Comparison of ENCODE assay signal across 2 cellular contexts in the genomic region with DNA sequence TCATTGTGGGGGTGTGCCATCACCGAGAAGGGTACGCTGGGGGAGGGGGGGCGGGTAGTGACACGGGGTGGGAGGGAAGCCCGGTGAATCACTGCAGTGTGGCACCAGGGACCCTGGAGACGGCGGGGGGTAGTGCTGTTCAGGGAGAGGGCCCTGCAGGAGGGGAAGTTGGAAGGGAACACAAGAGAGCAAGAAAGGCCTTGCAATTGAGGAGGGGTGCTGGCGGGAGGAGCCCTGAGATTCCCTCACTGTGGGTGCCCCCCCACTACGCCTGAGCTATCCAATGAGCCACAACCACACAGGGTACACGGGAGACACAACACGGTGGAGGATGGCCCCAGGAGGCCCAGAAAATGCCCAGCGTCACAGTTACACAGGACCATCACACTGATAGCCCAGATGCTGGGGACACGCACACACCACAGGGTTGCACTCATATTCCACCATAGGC.
TF ChIP-seq lines count a peak whose summit lies in the region.

No MANE protein-coding gene starts in this region.

TF ChIP-seq in SK-N-SH, 30 proteins besides CTCF, POLR2A, EP300 and RAD21 (continued from another document):
- TF ChIP-seq, protein P1, sequence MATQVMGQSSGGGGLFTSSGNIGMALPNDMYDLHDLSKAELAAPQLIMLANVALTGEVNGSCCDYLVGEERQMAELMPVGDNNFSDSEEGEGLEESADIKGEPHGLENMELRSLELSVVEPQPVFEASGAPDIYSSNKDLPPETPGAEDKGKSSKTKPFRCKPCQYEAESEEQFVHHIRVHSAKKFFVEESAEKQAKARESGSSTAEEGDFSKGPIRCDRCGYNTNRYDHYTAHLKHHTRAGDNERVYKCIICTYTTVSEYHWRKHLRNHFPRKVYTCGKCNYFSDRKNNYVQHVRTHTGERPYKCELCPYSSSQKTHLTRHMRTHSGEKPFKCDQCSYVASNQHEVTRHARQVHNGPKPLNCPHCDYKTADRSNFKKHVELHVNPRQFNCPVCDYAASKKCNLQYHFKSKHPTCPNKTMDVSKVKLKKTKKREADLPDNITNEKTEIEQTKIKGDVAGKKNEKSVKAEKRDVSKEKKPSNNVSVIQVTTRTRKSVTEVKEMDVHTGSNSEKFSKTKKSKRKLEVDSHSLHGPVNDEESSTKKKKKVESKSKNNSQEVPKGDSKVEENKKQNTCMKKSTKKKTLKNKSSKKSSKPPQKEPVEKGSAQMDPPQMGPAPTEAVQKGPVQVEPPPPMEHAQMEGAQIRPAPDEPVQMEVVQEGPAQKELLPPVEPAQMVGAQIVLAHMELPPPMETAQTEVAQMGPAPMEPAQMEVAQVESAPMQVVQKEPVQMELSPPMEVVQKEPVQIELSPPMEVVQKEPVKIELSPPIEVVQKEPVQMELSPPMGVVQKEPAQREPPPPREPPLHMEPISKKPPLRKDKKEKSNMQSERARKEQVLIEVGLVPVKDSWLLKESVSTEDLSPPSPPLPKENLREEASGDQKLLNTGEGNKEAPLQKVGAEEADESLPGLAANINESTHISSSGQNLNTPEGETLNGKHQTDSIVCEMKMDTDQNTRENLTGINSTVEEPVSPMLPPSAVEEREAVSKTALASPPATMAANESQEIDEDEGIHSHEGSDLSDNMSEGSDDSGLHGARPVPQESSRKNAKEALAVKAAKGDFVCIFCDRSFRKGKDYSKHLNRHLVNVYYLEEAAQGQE (IDR thresholded peaks at IDR 0.05; ENCODE audit: low read depth, low read length): no peak
- TF ChIP-seq NFIC (IDR thresholded peaks at IDR 0.05; ENCODE audit: borderline replicate concordance): no peak

TF ChIP-seq in SK-N-SH treated with all-trans-retinoic acid at 6 μM for 48 hours, 23 proteins besides CTCF, POLR2A, EP300 and RAD21 (continued from another document):
- TF ChIP-seq, protein P2, sequence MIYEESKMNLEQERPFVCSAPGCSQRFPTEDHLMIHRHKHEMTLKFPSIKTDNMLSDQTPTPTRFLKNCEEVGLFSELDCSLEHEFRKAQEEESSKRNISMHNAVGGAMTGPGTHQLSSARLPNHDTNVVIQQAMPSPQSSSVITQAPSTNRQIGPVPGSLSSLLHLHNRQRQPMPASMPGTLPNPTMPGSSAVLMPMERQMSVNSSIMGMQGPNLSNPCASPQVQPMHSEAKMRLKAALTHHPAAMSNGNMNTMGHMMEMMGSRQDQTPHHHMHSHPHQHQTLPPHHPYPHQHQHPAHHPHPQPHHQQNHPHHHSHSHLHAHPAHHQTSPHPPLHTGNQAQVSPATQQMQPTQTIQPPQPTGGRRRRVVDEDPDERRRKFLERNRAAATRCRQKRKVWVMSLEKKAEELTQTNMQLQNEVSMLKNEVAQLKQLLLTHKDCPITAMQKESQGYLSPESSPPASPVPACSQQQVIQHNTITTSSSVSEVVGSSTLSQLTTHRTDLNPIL (CRISPR knock-in tag; IDR thresholded peaks at IDR 0.05; ENCODE audit: low read depth): no peak
- TF ChIP-seq RARB (CRISPR knock-in tag; IDR thresholded peaks at IDR 0.05) (no peak), PPARA (CRISPR knock-in tag; IDR thresholded peaks at IDR 0.05; ENCODE audit: borderline replicate concordance) (no peak), TOX (CRISPR knock-in tag; IDR thresholded peaks at IDR 0.05; ENCODE audit: borderline replicate concordance) (no peak), SNAI2 (CRISPR knock-in tag; IDR thresholded peaks at IDR 0.05) (no peak)
- TF ChIP-seq, protein P3, sequence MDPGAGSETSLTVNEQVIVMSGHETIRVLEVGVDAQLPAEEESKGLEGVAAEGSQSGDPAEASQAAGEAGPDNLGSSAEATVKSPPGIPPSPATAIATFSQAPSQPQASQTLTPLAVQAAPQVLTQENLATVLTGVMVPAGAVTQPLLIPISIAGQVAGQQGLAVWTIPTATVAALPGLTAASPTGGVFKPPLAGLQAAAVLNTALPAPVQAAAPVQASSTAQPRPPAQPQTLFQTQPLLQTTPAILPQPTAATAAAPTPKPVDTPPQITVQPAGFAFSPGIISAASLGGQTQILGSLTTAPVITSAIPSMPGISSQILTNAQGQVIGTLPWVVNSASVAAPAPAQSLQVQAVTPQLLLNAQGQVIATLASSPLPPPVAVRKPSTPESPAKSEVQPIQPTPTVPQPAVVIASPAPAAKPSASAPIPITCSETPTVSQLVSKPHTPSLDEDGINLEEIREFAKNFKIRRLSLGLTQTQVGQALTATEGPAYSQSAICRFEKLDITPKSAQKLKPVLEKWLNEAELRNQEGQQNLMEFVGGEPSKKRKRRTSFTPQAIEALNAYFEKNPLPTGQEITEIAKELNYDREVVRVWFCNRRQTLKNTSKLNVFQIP (CRISPR knock-in tag; IDR thresholded peaks at IDR 0.05; ENCODE audit: borderline replicate concordance, low read depth): no peak
- TF ChIP-seq, protein P4, sequence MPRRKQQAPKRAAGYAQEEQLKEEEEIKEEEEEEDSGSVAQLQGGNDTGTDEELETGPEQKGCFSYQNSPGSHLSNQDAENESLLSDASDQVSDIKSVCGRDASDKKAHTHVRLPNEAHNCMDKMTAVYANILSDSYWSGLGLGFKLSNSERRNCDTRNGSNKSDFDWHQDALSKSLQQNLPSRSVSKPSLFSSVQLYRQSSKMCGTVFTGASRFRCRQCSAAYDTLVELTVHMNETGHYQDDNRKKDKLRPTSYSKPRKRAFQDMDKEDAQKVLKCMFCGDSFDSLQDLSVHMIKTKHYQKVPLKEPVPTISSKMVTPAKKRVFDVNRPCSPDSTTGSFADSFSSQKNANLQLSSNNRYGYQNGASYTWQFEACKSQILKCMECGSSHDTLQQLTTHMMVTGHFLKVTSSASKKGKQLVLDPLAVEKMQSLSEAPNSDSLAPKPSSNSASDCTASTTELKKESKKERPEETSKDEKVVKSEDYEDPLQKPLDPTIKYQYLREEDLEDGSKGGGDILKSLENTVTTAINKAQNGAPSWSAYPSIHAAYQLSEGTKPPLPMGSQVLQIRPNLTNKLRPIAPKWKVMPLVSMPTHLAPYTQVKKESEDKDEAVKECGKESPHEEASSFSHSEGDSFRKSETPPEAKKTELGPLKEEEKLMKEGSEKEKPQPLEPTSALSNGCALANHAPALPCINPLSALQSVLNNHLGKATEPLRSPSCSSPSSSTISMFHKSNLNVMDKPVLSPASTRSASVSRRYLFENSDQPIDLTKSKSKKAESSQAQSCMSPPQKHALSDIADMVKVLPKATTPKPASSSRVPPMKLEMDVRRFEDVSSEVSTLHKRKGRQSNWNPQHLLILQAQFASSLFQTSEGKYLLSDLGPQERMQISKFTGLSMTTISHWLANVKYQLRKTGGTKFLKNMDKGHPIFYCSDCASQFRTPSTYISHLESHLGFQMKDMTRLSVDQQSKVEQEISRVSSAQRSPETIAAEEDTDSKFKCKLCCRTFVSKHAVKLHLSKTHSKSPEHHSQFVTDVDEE (CRISPR knock-in tag; IDR thresholded peaks at IDR 0.05): no peak
TF ChIP-seq in SK-N-SH treated with all-trans-retinoic acid at 6 μM for 48 hours: peak in this region for 0.
